ENCODE assay signal across 15 cellular contexts in the genomic region with DNA sequence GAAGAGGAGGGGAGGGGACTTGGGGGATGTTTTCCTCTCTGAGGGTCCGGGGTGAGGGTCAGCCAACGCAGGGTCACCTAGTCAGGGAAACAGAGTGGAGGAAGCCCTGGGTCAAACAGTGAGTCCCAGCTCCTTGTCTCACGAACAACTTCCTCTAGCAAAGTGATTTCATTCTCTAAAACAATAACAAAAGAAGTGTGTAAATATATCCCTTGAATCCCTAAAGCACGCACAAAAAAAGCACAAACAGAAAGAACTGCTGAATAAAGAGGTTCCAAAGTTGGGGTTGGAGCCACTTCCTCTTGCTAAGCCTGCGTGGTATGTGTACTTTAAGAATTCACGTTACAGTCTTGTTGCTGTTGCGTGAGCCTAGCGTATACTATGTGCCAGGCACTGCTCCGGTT. TPM values are rescaled to one million over a fixed set of nuclear protein-coding genes. Genes with fewer than 3 reads are reported as not detected.
DNase-seq lines count a peak whose midpoint lies in the region; ATAC-seq and TF ChIP-seq lines count a peak whose summit lies in the region.
"Had no signal": no experiment of that assay in that cellular context is flagged by ENCODE, and none has a peak within 500 bp of the region (broad histone marks: within the 10 kb centered on the region; RNA-seq: fewer than 3 reads in every experiment).

No MANE protein-coding gene starts in this region.

- H3K27me3 ChIP-seq in left lung (no peaks in the 10 kb centered on the region), smooth muscle cell (ENCODE audit: low read depth) (no peaks in the 10 kb centered on the region)
- H3K27me3 ChIP-seq: breast epithelium had no signal

- H3F3A ChIP-seq in smooth muscle cell (ENCODE audit: low read depth): no peaks in the 10 kb centered on the region

- no peaks in the 10 kb centered on the region for H4K20me1 ChIP-seq in smooth muscle cell (ENCODE audit: low read depth)

- H3K36me3 ChIP-seq in left lung: no peaks in the 10 kb centered on the region
- H3K36me3 ChIP-seq in smooth muscle cell (ENCODE audit: low read depth): no peaks in the 10 kb centered on the region
- H3K36me3 ChIP-seq: breast epithelium had no signal

- peak overlapping the region; percentile 23 for H2AFZ ChIP-seq in smooth muscle cell (ENCODE audit: low read depth)

- TF ChIP-seq CTCF in left lung (IDR thresholded peaks at IDR 0.05) (no peak), smooth muscle cell (IDR thresholded peaks at IDR 0.05; ENCODE audit: borderline replicate concordance, insufficient read depth, poor library complexity, severe bottlenecking) (no peak)

- WGBS in smooth muscle cell (ENCODE audit: low lambda C conversion rate): 76% methylated on average over 9 of the region's 9 CpGs

- H3K27ac ChIP-seq in left lung: peak overlapping the region; percentile 67 to 86
- no peak overlapping the region for H3K27ac ChIP-seq in smooth muscle cell (ENCODE audit: low read depth)

- DNase-seq in Kasumi-1 (lab: John Stamatoyannopoulos, UW) (peak; percentile 19 to 33), brain pericyte (ENCODE audit: low read depth, low spot score) (peak; percentile 57), left lung (no peak), smooth muscle cell (lab: John Stamatoyannopoulos, UW; ENCODE audit: unreplicated experiment) (no peak), NCI-H345 treated with DMSO at 0.1 percent for 48 hours (lab: John Stamatoyannopoulos, UW; ENCODE audit: unreplicated experiment) (no peak)
- DNase-seq: activated CD8-positive, alpha-beta memory T cell treated with anti-CD3 and anti-CD28 coated beads for 24 hours; DMS153; NCI-H2081 treated with DMSO at 0.1 percent for 48 hours had no signal

- no peaks in the 10 kb centered on the region for H3K9me3 ChIP-seq in left lung
- no peaks in the 10 kb centered on the region for H3K9me3 ChIP-seq in smooth muscle cell (replicated peaks; ENCODE audit: low read depth)
- H3K9me3 ChIP-seq: breast epithelium had no signal

- ATAC-seq in left lung (peak; percentile 77), GM21390 (IDR thresholded peaks at IDR 0.05; ENCODE audit: unreplicated experiment) (no peak), HG02970 (IDR thresholded peaks at IDR 0.05; ENCODE audit: low FRiP score, unreplicated experiment) (no peak), GM19328 (IDR thresholded peaks at IDR 0.05; ENCODE audit: unreplicated experiment) (no peak)

- H3K79me2 ChIP-seq in smooth muscle cell (ENCODE audit: low read depth): no peaks in the 10 kb centered on the region

- H3K9ac ChIP-seq in smooth muscle cell (ENCODE audit: low read depth): no peak overlapping the region

- H3K4me3 ChIP-seq in left lung (no peak overlapping the region), smooth muscle cell (no peak overlapping the region)
- H3K4me3 ChIP-seq: breast epithelium had no signal

- no peak overlapping the region for H3K4me2 ChIP-seq in smooth muscle cell

- intact Hi-C loops in left lung (cut with DNase I): no loop called here

- peaks cover 0 to 40% of the 10 kb centered on the region in 2 donors for H3K4me1 ChIP-seq in left lung
- H3K4me1 ChIP-seq in smooth muscle cell (ENCODE audit: low read depth): no peaks in the 10 kb centered on the region
- H3K4me1 ChIP-seq: breast epithelium had no signal

RNA-seq across cellular contexts. Expression of gene C5AR2, which starts 1.5 kb away (rescaled TPM):
- total RNA-seq in left lung (10 to 100 TPM in 1 of 2 donors, 1 to 10 TPM in 1; 3.4 to 11.2 TPM), smooth muscle cell (0.09 and 0.49 TPM in 2 replicates)
- polyA plus RNA-seq in smooth muscle cell: not detected in 2 replicates
- total RNA-seq: SK-MEL-5 had no signal
- polyA plus RNA-seq: neural cell had no signal

RNA-seq across cellular contexts. Expression of gene DHX34, which starts 18.6 kb away (rescaled TPM):
- 10 to 100 TPM in 1 of 2 donors, 1 to 10 TPM in 1; 9.4 to 18.2 TPM for total RNA-seq in left lung
- 7.1 and 9.8 TPM in 2 replicates for total RNA-seq in smooth muscle cell
- polyA plus RNA-seq in smooth muscle cell: 9.7 and 9.8 TPM in 2 replicates

RNA-seq across cellular contexts. Expression of gene C5AR1, which starts 20.8 kb away (rescaled TPM):
- total RNA-seq in left lung (100 to 1,000 TPM in 1 of 2 donors, 10 to 100 TPM in 1; 28.3 to 110 TPM), smooth muscle cell (0.49 and 1.6 TPM in 2 replicates)
- 0.48 and 1.1 TPM in 2 replicates for polyA plus RNA-seq in smooth muscle cell
- total RNA-seq: H1 had no signal
- polyA plus RNA-seq: neural cell had no signal

RNA-seq across cellular contexts. Expression of gene INAFM1, which starts 55.8 kb away (rescaled TPM):
- 10 to 100 TPM; 22.1 to 22.2 TPM for total RNA-seq in left lung
- total RNA-seq in smooth muscle cell: 7.2 and 8.0 TPM in 2 replicates
- 29.7 and 31.5 TPM in 2 replicates for polyA plus RNA-seq in smooth muscle cell

Comparison
In these comparisons a context has a peak if more than half of its experiments do, and no peak if none do; other contexts are left out.
1. DNase-seq: peak in Kasumi-1 (2 of 2) and brain pericyte (single experiment); none in left lung (0 of 2), smooth muscle cell (single experiment) and NCI-H345 treated with DMSO at 0.1 percent for 48 hours (single experiment).
2. RNA of gene C5AR1, which starts 20.8 kb away (total RNA-seq): 28.3 to 110 TPM in left lung; 0.49 to 1.6 TPM in smooth muscle cell; every median in the first group is over 10 times any median in the second.